In genomic region chr3:101925110-101925509, GRCh38 we compare ENCODE assay signal across 1 cellular context.
TF ChIP-seq lines count a peak whose summit lies in the region.

No MANE protein-coding gene starts in this region.

TF ChIP-seq in GM12878, 131 proteins besides CTCF, POLR2A, EP300 and RAD21:
- TF ChIP-seq IKZF2 (IDR thresholded peaks at IDR 0.05) (peak in 1 of 2 experiments; percentile 41; a peak in 1 of 4 replicates), NR2C1 (IDR thresholded peaks at IDR 0.05) (0 out of 2 replicates have a peak, but pooled peaks have one; percentile 37), IKZF1 (conservative IDR thresholded peaks at IDR 0.05) (peak; percentile 57), NR2F1 (conservative IDR thresholded peaks at IDR 0.05) (peak; percentile 37; the same call in 1 of the 2 replicates)
